In genomic region chr21:46435786-46436227, GRCh38 we compare ENCODE assay signal across 27 cellular contexts.
"Had no signal": no experiment of that assay in that cellular context is flagged by ENCODE, and none has a peak within 500 bp of the region (broad histone marks: within the 10 kb centered on the region; RNA-seq: fewer than 3 reads in every experiment).

No MANE protein-coding gene starts in this region.

- H3K9me3 ChIP-seq: body of pancreas, left ventricle myocardium inferior, right lobe of liver, stomach, suprapubic skin, tibial nerve, uterus had no signal

- H3K27me3 Mint-ChIP-seq: activated CD4-positive, alpha-beta memory T cell treated with anti-CD3 and anti-CD28 coated beads for 36 hours; activated naive CD8-positive, alpha-beta T cell treated with anti-CD3 and anti-CD28 coated beads, Interleukin-2, amount 50 U/mL, for 24 hours; effector memory CD8-positive, alpha-beta T cell; natural killer cell treated with Interleukin-12 subunit alpha and Interleukin-12 subunit beta and Interleukin-15 and Interleukin-18, amount 100 ng/mL, for 72 hours had no signal

- H3K79me2 ChIP-seq: hepatocyte, parathyroid adenoma had no signal

- H3K27me3 ChIP-seq: body of pancreas, cardiac muscle cell, dorsolateral prefrontal cortex, hepatocyte, right lobe of liver, stomach, suprapubic skin, tibial nerve, uterus had no signal

- H3K36me3 ChIP-seq: uterus had no signal

- H3K27ac ChIP-seq: body of pancreas, cardiac muscle cell, hepatocyte, left ventricle myocardium inferior, parathyroid adenoma, right lobe of liver, skin epidermis, stomach, suprapubic skin, tibial nerve, uterus had no signal

- H3K4me3 ChIP-seq: body of pancreas, cardiac muscle cell, dorsolateral prefrontal cortex, hepatocyte, left ventricle myocardium inferior, right lobe of liver, skin epidermis, stomach, suprapubic skin, tibial nerve, uterus had no signal

- H3K9me3 Mint-ChIP-seq: activated CD4-positive, alpha-beta memory T cell treated with anti-CD3 and anti-CD28 coated beads for 36 hours; activated naive CD4-positive, alpha-beta T cell treated with anti-CD3 and anti-CD28 coated beads for 36 hours; activated naive CD8-positive, alpha-beta T cell treated with anti-CD3 and anti-CD28 coated beads, Interleukin-2, amount 50 U/mL, for 24 hours; effector memory CD8-positive, alpha-beta T cell; natural killer cell treated with Interleukin-12 subunit alpha and Interleukin-12 subunit beta and Interleukin-15 and Interleukin-18, amount 100 ng/mL, for 72 hours; T-helper 1 cell treated with Interleukin-12 subunit alpha and Interleukin-12 subunit beta and Interleukin-4 antibody, amounts not matched to agents 30 μg/mL and 1 μg/mL, for 36 hours had no signal

- H3K4me3 Mint-ChIP-seq: activated CD4-positive, alpha-beta memory T cell treated with anti-CD3 and anti-CD28 coated beads for 36 hours; activated naive CD4-positive, alpha-beta T cell treated with anti-CD3 and anti-CD28 coated beads for 36 hours; activated naive CD8-positive, alpha-beta T cell treated with anti-CD3 and anti-CD28 coated beads, Interleukin-2, amount 50 U/mL, for 24 hours; effector memory CD8-positive, alpha-beta T cell; natural killer cell treated with Interleukin-12 subunit alpha and Interleukin-12 subunit beta and Interleukin-15 and Interleukin-18, amount 100 ng/mL, for 72 hours; T-helper 1 cell treated with Interleukin-12 subunit alpha and Interleukin-12 subunit beta and Interleukin-4 antibody, amounts not matched to agents 30 μg/mL and 1 μg/mL, for 36 hours had no signal

- DNase-seq: activated CD4-positive, alpha-beta memory T cell treated with anti-CD3 and anti-CD28 coated beads for 36 hours; activated CD4-positive, alpha-beta T cell treated with anti-CD3 and anti-CD28 coated beads for 48 hours; activated CD4-positive, CD25-positive, alpha-beta regulatory T cell; activated effector memory CD4-positive, alpha-beta T cell treated with Interleukin-2 at 50 U/mL for 16 hours; activated naive CD4-positive, alpha-beta T cell treated with anti-CD3 and anti-CD28 coated beads for 36 hours; activated naive CD8-positive, alpha-beta T cell treated with anti-CD3 and anti-CD28 coated beads, Interleukin-2, amount 50 U/mL, for 24 hours; activated T-cell treated with anti-CD3 and anti-CD28 coated beads, Interleukin-2, amount 50 U/mL, for 48 hours; body of pancreas; dorsolateral prefrontal cortex; effector memory CD8-positive, alpha-beta T cell; foreskin melanocyte; glutamatergic neuron; left ventricle myocardium inferior; midbrain; right lobe of liver; stimulated activated CD4-positive, alpha-beta T cell treated with anti-CD3 and anti-CD28 coated beads, Interleukin-1b, Interleukin-23, amount 100 ng/mL, for 48 hours; stomach; uterus had no signal

- ATAC-seq: activated naive CD8-positive, alpha-beta T cell treated with anti-CD3 and anti-CD28 coated beads, Interleukin-2, amount 50 U/mL, for 24 hours; body of pancreas; effector memory CD8-positive, alpha-beta T cell; esophagus mucosa; natural killer cell treated with Interleukin-12 subunit alpha and Interleukin-12 subunit beta and Interleukin-15 and Interleukin-18, amount 100 ng/mL, for 72 hours; right lobe of liver had no signal

- H2AFZ ChIP-seq: hepatocyte, parathyroid adenoma had no signal

- H3K9ac ChIP-seq: parathyroid adenoma had no signal

- H3K4me1 ChIP-seq: body of pancreas, left ventricle myocardium inferior, parathyroid adenoma, right lobe of liver, stomach, suprapubic skin, tibial nerve, uterus had no signal

- H3K4me2 ChIP-seq: hepatocyte had no signal

- H3K27ac Mint-ChIP-seq: activated CD4-positive, alpha-beta memory T cell treated with anti-CD3 and anti-CD28 coated beads for 36 hours; activated naive CD4-positive, alpha-beta T cell treated with anti-CD3 and anti-CD28 coated beads for 36 hours; activated naive CD8-positive, alpha-beta T cell treated with anti-CD3 and anti-CD28 coated beads, Interleukin-2, amount 50 U/mL, for 24 hours; effector memory CD8-positive, alpha-beta T cell; natural killer cell treated with Interleukin-12 subunit alpha and Interleukin-12 subunit beta and Interleukin-15 and Interleukin-18, amount 100 ng/mL, for 72 hours; T-helper 1 cell treated with Interleukin-12 subunit alpha and Interleukin-12 subunit beta and Interleukin-4 antibody, amounts not matched to agents 30 μg/mL and 1 μg/mL, for 36 hours had no signal
